16 cellular contexts compared by ENCODE assay signal in genomic region chr6:84066536-84066935, GRCh38. TPM values are rescaled to one million over a fixed set of nuclear protein-coding genes. Genes with fewer than 3 reads are reported as not detected.
DNase-seq lines count a peak whose midpoint lies in the region; ATAC-seq and TF ChIP-seq lines count a peak whose summit lies in the region.
"Had no signal": no experiment of that assay in that cellular context is flagged by ENCODE, and none has a peak within 500 bp of the region (broad histone marks: within the 10 kb centered on the region; RNA-seq: fewer than 3 reads in every experiment).

No MANE protein-coding gene starts in this region.

- H3K4me3 Mint-ChIP-seq in mesothelial cell of epicardium = no peak overlapping the region
- H3K4me3 Mint-ChIP-seq: CD4-positive, alpha-beta T cell had no signal

- no peaks in the 10 kb centered on the region for H3K4me1 ChIP-seq in colonic mucosa
- H3K4me1 ChIP-seq: A549; BLaER1 treated with 17β-estradiol and CSF1 and Interleukin-3, amounts not matched to agents 10 nM and 100 nM had no signal

- H3K27me3 ChIP-seq in colonic mucosa = no peaks in the 10 kb centered on the region
- H3K27me3 ChIP-seq: BLaER1 treated with 17β-estradiol and CSF1 and Interleukin-3, amounts not matched to agents 10 nM and 100 nM had no signal

- H3K36me3 Mint-ChIP-seq in mesothelial cell of epicardium = peaks cover 11% of the 10 kb centered on the region

- H3K4me3 ChIP-seq in epithelial cell of esophagus (ENCODE audit: low read length) (no peak overlapping the region), colonic mucosa (no peak overlapping the region)
- H3K4me3 ChIP-seq: A549; BLaER1 treated with 17β-estradiol and CSF1 and Interleukin-3, amounts not matched to agents 10 nM and 100 nM had no signal

- no peak overlapping the region for H3K27ac ChIP-seq in colonic mucosa
- H3K27ac ChIP-seq: A549; BLaER1 treated with 17β-estradiol and CSF1 and Interleukin-3, amounts not matched to agents 10 nM and 100 nM; RWPE1 had no signal

- H3K4me1 Mint-ChIP-seq in mesothelial cell of epicardium = peaks cover 32% of the 10 kb centered on the region

- H3K9me3 ChIP-seq in colonic mucosa = no peaks in the 10 kb centered on the region
- H3K9me3 ChIP-seq: A549; BLaER1 treated with 17β-estradiol and CSF1 and Interleukin-3, amounts not matched to agents 10 nM and 100 nM had no signal

- ATAC-seq in HG03565 (IDR thresholded peaks at IDR 0.05; ENCODE audit: unreplicated experiment) = no peak
- ATAC-seq: A549 had no signal

- DNase-seq in RPMI7951 (ENCODE audit: low read depth) (peak; percentile 75), epithelial cell of esophagus (ENCODE audit: low read depth) (peak; percentile 11), mesothelial cell of epicardium (ENCODE audit: low spot score in 2 of 2, unreplicated experiment in 2 of 2) (no peak), iPS-NIHi7 (ENCODE audit: extremely low spot score) (no peak), SIG-M5 (lab: John Stamatoyannopoulos, UW) (no peak), colonic mucosa (no peak)
- DNase-seq: AML-193; CD4-positive, alpha-beta T cell; MM.1S; NCI-H2029; NCI-H526 treated with DMSO at 0.1 percent for 48 hours; SHP77 had no signal

- no peak overlapping the region for H3K9ac ChIP-seq in colonic mucosa (ENCODE audit: low read depth in 2 of 2, low read length in 2 of 2)
- H3K9ac ChIP-seq: BLaER1 treated with 17β-estradiol and CSF1 and Interleukin-3, amounts not matched to agents 10 nM and 100 nM had no signal

- peaks cover 33% of the 10 kb centered on the region for H3K9me3 Mint-ChIP-seq in mesothelial cell of epicardium
- H3K9me3 Mint-ChIP-seq: CD4-positive, alpha-beta T cell had no signal

- no peaks in the 10 kb centered on the region for H3K36me3 ChIP-seq in colonic mucosa
- H3K36me3 ChIP-seq: BLaER1 treated with 17β-estradiol and CSF1 and Interleukin-3, amounts not matched to agents 10 nM and 100 nM had no signal

- intact Hi-C loops in colonic mucosa (cut with DNase I) = no loop called here

- peak overlapping the region; percentile 68 for H3K27ac Mint-ChIP-seq in mesothelial cell of epicardium
- H3K27ac Mint-ChIP-seq: CD4-positive, alpha-beta T cell had no signal

- H3K27me3 Mint-ChIP-seq in mesothelial cell of epicardium (ENCODE audit: low read depth) = no peaks in the 10 kb centered on the region
- H3K27me3 Mint-ChIP-seq: CD4-positive, alpha-beta T cell had no signal

- TF ChIP-seq CTCF in epithelial cell of esophagus (IDR thresholded peaks at IDR 0.05; ENCODE audit: insufficient read depth, low read depth, low read length, missing control alignments) (no peak), mesothelial cell of epicardium (IDR thresholded peaks at IDR 0.05; ENCODE audit: unreplicated experiment) (no peak), colonic mucosa (IDR thresholded peaks at IDR 0.05) (no peak)

RNA-seq across cellular contexts. Expression of gene MRAP2, which starts 33.0 kb away (rescaled TPM):
- 6.6 and 8.4 TPM in 2 replicates for total RNA-seq in RPMI7951 (2014; rRNA removed; shearing (Covaris generic))
- total RNA-seq in mesothelial cell of epicardium (2.0 to 2.7 TPM (median 2.1 TPM) in 3 replicates), colonic mucosa (10 to 100 TPM in 1 of 2 donors, 1 to 10 TPM in 1; 7.3 to 14.6 TPM)
- total RNA-seq: CD4-positive, alpha-beta T cell had no signal

Comparison
In these comparisons a context has a peak if more than half of its experiments do, and no peak if none do; other contexts are left out.
1. DNase-seq: peak in RPMI7951 (single experiment) and epithelial cell of esophagus (single experiment); none in mesothelial cell of epicardium (0 of 2), iPS-NIHi7 (single experiment), SIG-M5 (single experiment) and colonic mucosa (single experiment).